Comparison of ENCODE assay signal across 22 cellular contexts in genomic region chr9:110073356-110073666, GRCh38.
A peak's percentile ranks its signal among the peaks of the same experiment; 100 is the strongest.
DNase-seq lines count a peak whose midpoint lies in the region; ATAC-seq and TF ChIP-seq lines count a peak whose summit lies in the region.
"Had no signal": no experiment of that assay in that cellular context is flagged by ENCODE, and none has a peak within 500 bp of the region (broad histone marks: within the 10 kb centered on the region; RNA-seq: fewer than 3 reads in every experiment).

No MANE protein-coding gene starts in this region.

- H3K27ac Mint-ChIP-seq in activated B cell treated with CpG ODN at 0.5 μM for 24 hours = no peak overlapping the region
- H3K27ac Mint-ChIP-seq: activated naive CD4-positive, alpha-beta T cell treated with anti-CD3 and anti-CD28 coated beads, Interleukin-2, amount 50 U/mL, for 24 hours; natural killer cell; T-helper 17 cell had no signal

- intact Hi-C loops in activated B cell treated with CpG ODN at 0.5 μM for 24 hours (cut with micrococcal nuclease) = loop anchor here (5.0 kb wide), 1 partner anchor 34 kb away; no protein-coding TSS in a partner anchor

- POLR2A ChIA-PET in activated B cell treated with CpG ODN at 0.5 μM for 24 hours (lab: Charles Lee) = interaction anchor here (1.6 kb wide), 1 partner anchor 12 kb away, joined by 3 read pairs; no protein-coding TSS in a partner anchor

- no peaks in the 10 kb centered on the region for H3K36me3 ChIP-seq in right atrium auricular region
- no peaks in the 10 kb centered on the region for H3K36me3 ChIP-seq in smooth muscle cell (ENCODE audit: low read depth)
- H3K36me3 ChIP-seq: BE2C, pancreas, Peyer's patch had no signal

- no peaks in the 10 kb centered on the region for H3K27me3 Mint-ChIP-seq in activated B cell treated with CpG ODN at 0.5 μM for 24 hours
- H3K27me3 Mint-ChIP-seq: activated naive CD4-positive, alpha-beta T cell treated with anti-CD3 and anti-CD28 coated beads, Interleukin-2, amount 50 U/mL, for 24 hours; central memory CD8-positive, alpha-beta T cell; T-helper 17 cell had no signal

- H4K20me1 ChIP-seq in smooth muscle cell (ENCODE audit: low read depth) = peaks cover 81% of the 10 kb centered on the region

- TF ChIP-seq CTCF in activated B cell treated with CpG ODN at 0.5 μM for 24 hours (IDR thresholded peaks at IDR 0.05) (no peak), right atrium auricular region (IDR thresholded peaks at IDR 0.05) (no peak), smooth muscle cell (IDR thresholded peaks at IDR 0.05; ENCODE audit: borderline replicate concordance, insufficient read depth, poor library complexity, severe bottlenecking) (no peak)

- peak overlapping the region; percentile 13 for H3K4me3 Mint-ChIP-seq in activated B cell treated with CpG ODN at 0.5 μM for 24 hours
- H3K4me3 Mint-ChIP-seq: activated naive CD4-positive, alpha-beta T cell treated with anti-CD3 and anti-CD28 coated beads, Interleukin-2, amount 50 U/mL, for 24 hours; central memory CD8-positive, alpha-beta T cell; natural killer cell; T-helper 17 cell had no signal

- H3K4me1 ChIP-seq in right atrium auricular region (peaks cover 0 to 48% of the 10 kb centered on the region in 2 donors), smooth muscle cell (ENCODE audit: low read depth) (no peaks in the 10 kb centered on the region)
- H3K4me1 ChIP-seq: BE2C, pancreas had no signal

- peaks cover 32% of the 10 kb centered on the region for H3K79me2 ChIP-seq in smooth muscle cell (ENCODE audit: low read depth)

- H3K9ac ChIP-seq in smooth muscle cell (ENCODE audit: low read depth) = no peak overlapping the region

- ATAC-seq in activated B cell treated with CpG ODN at 0.5 μM for 24 hours (ENCODE audit: low read depth) (no peak), GM19351 (IDR thresholded peaks at IDR 0.05; ENCODE audit: unreplicated experiment) (no peak), HG03135 (IDR thresholded peaks at IDR 0.05; ENCODE audit: unreplicated experiment) (no peak)
- ATAC-seq: natural killer cell, pancreas, T-helper 17 cell had no signal

- H3K9me3 Mint-ChIP-seq in activated B cell treated with CpG ODN at 0.5 μM for 24 hours = no peaks in the 10 kb centered on the region
- H3K9me3 Mint-ChIP-seq: activated naive CD4-positive, alpha-beta T cell treated with anti-CD3 and anti-CD28 coated beads, Interleukin-2, amount 50 U/mL, for 24 hours; central memory CD8-positive, alpha-beta T cell; natural killer cell had no signal

- DNase-seq in NCI-H2196 treated with DMSO at 0.1 percent for 48 hours (lab: John Stamatoyannopoulos, UW; ENCODE audit: unreplicated experiment) (peak; percentile 11), NCI-H2196 (lab: John Stamatoyannopoulos, UW; ENCODE audit: unreplicated experiment) (no peak), activated B cell treated with CpG ODN at 0.5 μM for 24 hours (no peak), right atrium auricular region (ENCODE audit: low spot score) (no peak), smooth muscle cell (lab: John Stamatoyannopoulos, UW; ENCODE audit: unreplicated experiment) (no peak), NCI-H1048 (lab: John Stamatoyannopoulos, UW) (no peak)
- DNase-seq: 8988T; activated CD4-positive, alpha-beta T cell treated with anti-CD3 and anti-CD28 coated beads, Interleukin-2, amount 50 U/mL, for 4 hours; anterior cingulate cortex; BE2C; DMS153; dorsolateral prefrontal cortex; GOT3; natural killer cell; pancreas; Peyer's patch; substantia nigra; T-helper 17 cell had no signal

- H3K4me1 Mint-ChIP-seq in activated B cell treated with CpG ODN at 0.5 μM for 24 hours = peaks cover 86% of the 10 kb centered on the region
- H3K4me1 Mint-ChIP-seq: activated naive CD4-positive, alpha-beta T cell treated with anti-CD3 and anti-CD28 coated beads, Interleukin-2, amount 50 U/mL, for 24 hours; central memory CD8-positive, alpha-beta T cell; natural killer cell had no signal

- H3K9me3 ChIP-seq in right atrium auricular region = no peaks in the 10 kb centered on the region
- no peaks in the 10 kb centered on the region for H3K9me3 ChIP-seq in smooth muscle cell (replicated peaks; ENCODE audit: low read depth)
- H3K9me3 ChIP-seq: BE2C, Peyer's patch had no signal

- peaks cover 51% of the 10 kb centered on the region for H3K36me3 Mint-ChIP-seq in activated B cell treated with CpG ODN at 0.5 μM for 24 hours (ENCODE audit: low read depth)
- H3K36me3 Mint-ChIP-seq: activated naive CD4-positive, alpha-beta T cell treated with anti-CD3 and anti-CD28 coated beads, Interleukin-2, amount 50 U/mL, for 24 hours; natural killer cell had no signal

- CTCF ChIA-PET in activated B cell treated with CpG ODN at 0.5 μM for 24 hours (lab: Charles Lee) = interaction anchor here (0.7 to 0.8 kb wide), 2 partner anchors 15 to 170 kb away, joined by 3 to 4 read pairs; no protein-coding TSS in a partner anchor

- H3K27me3 ChIP-seq in right atrium auricular region = no peaks in the 10 kb centered on the region
- H3K27me3 ChIP-seq in smooth muscle cell (ENCODE audit: low read depth) = no peaks in the 10 kb centered on the region
- H3K27me3 ChIP-seq: BE2C, dorsolateral prefrontal cortex, pancreas, Peyer's patch had no signal

- no peaks in the 10 kb centered on the region for H3F3A ChIP-seq in smooth muscle cell (ENCODE audit: low read depth)

- no peak overlapping the region for H3K4me2 ChIP-seq in smooth muscle cell

- H3K27ac ChIP-seq in right atrium auricular region (peak overlapping the region; percentile 56 to 75), smooth muscle cell (ENCODE audit: low read depth) (peak overlapping the region; percentile 50)
- H3K27ac ChIP-seq: pancreas, Peyer's patch had no signal

- H3K4me3 ChIP-seq in right atrium auricular region (no peak overlapping the region), smooth muscle cell (no peak overlapping the region)
- H3K4me3 ChIP-seq: dorsolateral prefrontal cortex, pancreas, Peyer's patch had no signal

- H2AFZ ChIP-seq in smooth muscle cell (ENCODE audit: low read depth) = no peak overlapping the region
